In genomic region chr2:138504092-138504491, GRCh38 we compare ENCODE assay signal across 12 cellular contexts. TPM values are rescaled to one million over a fixed set of nuclear protein-coding genes. Genes with fewer than 3 reads are reported as not detected.
A peak's percentile ranks its signal among the peaks of the same experiment; 100 is the strongest.
DNase-seq lines count a peak whose midpoint lies in the region; ATAC-seq and TF ChIP-seq lines count a peak whose summit lies in the region.
"Had no signal": no experiment of that assay in that cellular context is flagged by ENCODE, and none has a peak within 500 bp of the region (broad histone marks: within the 10 kb centered on the region; RNA-seq: fewer than 3 reads in every experiment).

No MANE protein-coding gene starts in this region.

- intact Hi-C loops in PC-9 (cut with micrococcal nuclease; ENCODE audit: unreplicated experiment): loop anchor here (5.0 to 10.0 kb wide), 4 partner anchors 82 to 542 kb away; partner anchors contain the start of genes HNMT and NXPH2

- peaks cover 0 to 2% of the 10 kb centered on the region in 2 experiments for H3K36me3 ChIP-seq in SK-N-SH (replicated peaks in 1 of 2; ENCODE audit: control insufficient read depth in 1 of 2, insufficient read depth in 2 of 2, low read length in 1 of 2)
- H3K36me3 ChIP-seq in PC-9 (ENCODE audit: low read depth): no peaks in the 10 kb centered on the region
- no peaks in the 10 kb centered on the region for H3K36me3 ChIP-seq in skeletal muscle satellite cell (ENCODE audit: insufficient read depth, low read length)

- no peak overlapping the region for H2AFZ ChIP-seq in SK-N-SH (ENCODE audit: low read depth)
- H2AFZ ChIP-seq in PC-9: no peak overlapping the region

- no peak for DNase-seq in SK-N-SH
- no peak for DNase-seq in PC-9
- no peak for DNase-seq in epithelial cell of prostate (ENCODE audit: low read depth, low spot score)
- DNase-seq in NCI-H748 (lab: John Stamatoyannopoulos, UW; ENCODE audit: unreplicated experiment): no peak
- DNase-seq: hippocampal formation; NCI-H2227 treated with DMSO at 0.1 percent for 48 hours; stimulated activated naive CD4-positive, alpha-beta T cell treated with Interleukin-2 at 50 U/mL for 16 hours had no signal

- H3K4me2 ChIP-seq in SK-N-SH (peak overlapping the region; percentile 97), PC-9 (peak overlapping the region; percentile 92), skeletal muscle satellite cell (ENCODE audit: low read length) (peak overlapping the region; percentile 81)

- H3K4me3 ChIP-seq in SK-N-SH (ENCODE audit: low read depth in 2 of 2, low read length in 1 of 2) (peak overlapping the region in 1 of 2 experiments; percentile 89; a peak in 1 of 4 replicates), PC-9 (peak overlapping the region; percentile 61), skeletal muscle satellite cell (ENCODE audit: low read length) (peak overlapping the region; percentile 94)

- ATAC-seq in SK-N-SH treated with all-trans-retinoic acid at 6 μM for 48 hours (no peak), HG03039 (IDR thresholded peaks at IDR 0.05; ENCODE audit: unreplicated experiment) (no peak), GM21381 (IDR thresholded peaks at IDR 0.05; ENCODE audit: unreplicated experiment) (no peak)

- TF ChIP-seq CTCF in SK-N-SH (IDR thresholded peaks at IDR 0.05): no peak
- no peak for TF ChIP-seq CTCF in PC-9 (conservative IDR thresholded peaks at IDR 0.05)

- no peak for TF ChIP-seq EP300 in SK-N-SH (IDR thresholded peaks at IDR 0.05; ENCODE audit: borderline replicate concordance in 1 of 2, low read depth in 1 of 2, low read length in 1 of 2)

- H3K27ac ChIP-seq in SK-N-SH (ENCODE audit: low read depth in 2 of 2, low read length in 1 of 2) (no peak overlapping the region), PC-9 (peak overlapping the region; percentile 62), epithelial cell of prostate (peak overlapping the region; percentile 82)
- H3K27ac ChIP-seq: 22Rv1 had no signal

- no TSS peak for BruUV-seq in PC-9 (replicated peaks; lab: Mats Ljungman, UMichigan)

- no peak for TF ChIP-seq RAD21 in SK-N-SH (IDR thresholded peaks at IDR 0.05; ENCODE audit: low read length)

- POLR2A ChIA-PET in SK-N-SH (lab: Yijun Ruan, JAX) (no interaction called here), PC-9 (lab: Charles Lee; ENCODE audit: unreplicated experiment) (no interaction called here)

- no peak overlapping the region for H3K9ac ChIP-seq in SK-N-SH
- H3K9ac ChIP-seq in skeletal muscle satellite cell (ENCODE audit: low read depth, low read length): no peak overlapping the region

- no peaks in the 10 kb centered on the region for H3F3A ChIP-seq in SK-N-SH (replicated peaks; ENCODE audit: insufficient read depth)
- peaks cover 22% of the 10 kb centered on the region; the same call in 1 of the 2 replicates for H3F3A ChIP-seq in PC-9 (ENCODE audit: insufficient read depth, low read depth)

- H3K9me3 ChIP-seq in SK-N-SH (no peaks in the 10 kb centered on the region), PC-9 (ENCODE audit: insufficient read depth, low read depth) (no peaks in the 10 kb centered on the region), skeletal muscle satellite cell (replicated peaks; ENCODE audit: low read length) (no peaks in the 10 kb centered on the region)

- H3K9me2 ChIP-seq in SK-N-SH: no peaks in the 10 kb centered on the region
- H3K9me2 ChIP-seq in PC-9 (ENCODE audit: insufficient read depth): 0 out of 2 replicates have a peak, but pooled peaks cover 4% of the 10 kb centered on the region

- H3K4me1 ChIP-seq in SK-N-SH (ENCODE audit: control insufficient read depth in 1 of 2, insufficient read depth in 2 of 2, low read depth in 1 of 2, low read length in 1 of 2) (peaks cover 5 to 10% of the 10 kb centered on the region in 2 experiments; a peak in 2 of 4 replicates), PC-9 (replicated peaks; ENCODE audit: insufficient read depth) (peaks cover 41% of the 10 kb centered on the region), skeletal muscle satellite cell (ENCODE audit: control insufficient read depth, insufficient read depth, low read length) (peaks cover 21% of the 10 kb centered on the region)

- H3K79me2 ChIP-seq in SK-N-SH (ENCODE audit: insufficient read depth): peaks cover 68% of the 10 kb centered on the region
- peaks cover 70% of the 10 kb centered on the region for H3K79me2 ChIP-seq in PC-9 (ENCODE audit: low read depth)

- CTCF ChIA-PET in SK-N-SH (lab: Yijun Ruan, JAX): interaction anchor here (0.9 kb wide), 1 partner anchor 31 kb away, joined by 3 read pairs; no protein-coding TSS in a partner anchor
- CTCF ChIA-PET in PC-9 (lab: Charles Lee): no interaction called here

- H3K27me3 ChIP-seq in SK-N-SH (ENCODE audit: insufficient read depth) (no peaks in the 10 kb centered on the region), PC-9 (ENCODE audit: insufficient read depth, low read depth) (no peaks in the 10 kb centered on the region), skeletal muscle satellite cell (ENCODE audit: control insufficient read depth, insufficient read depth, low read length) (no peaks in the 10 kb centered on the region)

- H4K20me1 ChIP-seq in SK-N-SH (ENCODE audit: insufficient read depth) (peaks cover 16% of the 10 kb centered on the region; the same call in 1 of the 2 replicates), PC-9 (ENCODE audit: insufficient read depth) (no peaks in the 10 kb centered on the region; the same call in 1 of the 2 replicates)

TF ChIP-seq in SK-N-SH, 30 proteins besides CTCF, POLR2A, EP300 and RAD21 (continues in another document):
- TF ChIP-seq TCF12 (IDR thresholded peaks at IDR 0.05) (no peak), REST (IDR thresholded peaks at IDR 0.05; ENCODE audit: low read depth, low read length) (no peak), FOSL2 (IDR thresholded peaks at IDR 0.05; ENCODE audit: borderline replicate concordance, low read depth) (no peak), RXRA (IDR thresholded peaks at IDR 0.05; ENCODE audit: borderline replicate concordance, low read depth) (no peak)

TF ChIP-seq in SK-N-SH treated with all-trans-retinoic acid at 6 μM for 48 hours, 23 proteins besides CTCF, POLR2A, EP300 and RAD21:
- TF ChIP-seq ZNF8 (CRISPR knock-in tag; IDR thresholded peaks at IDR 0.05) (no peak), GLIS3 (CRISPR knock-in tag; IDR thresholded peaks at IDR 0.05) (no peak), RARB (CRISPR knock-in tag; IDR thresholded peaks at IDR 0.05) (no peak), CSRNP3 (CRISPR knock-in tag; IDR thresholded peaks at IDR 0.05) (no peak)
TF ChIP-seq in SK-N-SH treated with all-trans-retinoic acid at 6 μM for 48 hours: peak in this region for 0.

RNA-seq across cellular contexts. Expression of gene SPOPL, which starts 2.5 kb away (rescaled TPM):
- 4.5 and 5.6 TPM in 2 replicates for polyA plus RNA-seq in SK-N-SH (2012; rRNA removed)
- 7.0 and 7.8 TPM in 2 replicates for polyA plus RNA-seq in SK-N-SH (2012; cell fraction: cytosol; rRNA removed)
- 3.2 and 6.0 TPM in 2 replicates for polyA plus RNA-seq in SK-N-SH (2012; cell fraction: nucleus; rRNA removed)
- 20.6 and 21.0 TPM in 2 replicates for total RNA-seq in PC-9 (2021)
- total RNA-seq in skeletal muscle satellite cell (2012; rRNA removed): 9.8 and 12.2 TPM in 2 replicates

Comparison
In these comparisons a context has a peak if more than half of its experiments do, and no peak if none do; other contexts are left out.
1. H3K27ac ChIP-seq: peak in PC-9 (single experiment) and epithelial cell of prostate (single experiment); none in SK-N-SH (0 of 2).
2. Peak in every context shown above with its lines, with median percentiles within 50 percentile points of each other: H3K4me2 ChIP-seq.